In genomic region chr1:203184467-203184866, GRCh38 we compare ENCODE assay signal across 22 cellular contexts. TPM values are rescaled to one million over a fixed set of nuclear protein-coding genes. Genes with fewer than 3 reads are reported as not detected.
"Had no signal": no experiment of that assay in that cellular context is flagged by ENCODE, and none has a peak within 500 bp of the region (broad histone marks: within the 10 kb centered on the region; RNA-seq: fewer than 3 reads in every experiment).

No MANE protein-coding gene starts in this region.

- H3K4me3 ChIP-seq: SJSA1, SK-N-MC had no signal

- H3K27ac ChIP-seq: SJSA1, SK-N-MC had no signal

- DNase-seq: KBM-7, MV-4-11, NCI-H1048, NCI-H1105, NCI-H1417, NCI-H1436 treated with DMSO at 0.1 percent for 48 hours, NCI-H1694, NCI-H187 treated with DMSO at 0.1 percent for 48 hours, NCI-H2029 treated with DMSO at 0.1 percent for 48 hours, NCI-H2227 treated with DMSO at 0.1 percent for 48 hours, NCI-H446, NCI-H510A, NCI-H524 treated with DMSO at 0.1 percent for 48 hours, NCI-H69, NCI-H774, RPMI8226, SIG-M5 had no signal

- H3K36me3 ChIP-seq: SJSA1 had no signal

- H3K9me3 ChIP-seq: SJSA1 had no signal

- H3K4me1 ChIP-seq: SJSA1 had no signal

RNA-seq across cellular contexts. Expression of gene CHI3L1, which starts 2.0 kb away (rescaled TPM):
- total RNA-seq: HT-29, SJSA1 had no signal

RNA-seq across cellular contexts. Expression of gene MYBPH, which starts 8.8 kb away (rescaled TPM):
- total RNA-seq: HT-29, MCF 10A, Right ventricle myocardium superior, SJSA1 had no signal

RNA-seq across cellular contexts. Expression of gene CHIT1, which starts 45.0 kb away (rescaled TPM):
- total RNA-seq: HT-29, MCF 10A, SJSA1 had no signal

RNA-seq across cellular contexts. Expression of gene ADORA1, which starts 56.9 kb away (rescaled TPM):
- total RNA-seq: SJSA1 had no signal
